ENCODE assay signal across 2 cellular contexts in genomic region chr4:16293205-16293860, GRCh38.
A peak's percentile ranks its signal among the peaks of the same experiment; 100 is the strongest.
TF ChIP-seq lines count a peak whose summit lies in the region.

No MANE protein-coding gene starts in this region.

TF ChIP-seq in Ishikawa, 13 proteins besides CTCF, POLR2A, EP300 and RAD21 (continued from another document):
- TF ChIP-seq REST (IDR thresholded peaks at IDR 0.05; ENCODE audit: low read depth) (no peak), CEBPB (IDR thresholded peaks at IDR 0.05) (0 out of 2 replicates have a peak, but pooled peaks have one; percentile 14), MAX (IDR thresholded peaks at IDR 0.05) (no peak)

TF ChIP-seq in K562, 482 proteins besides CTCF, POLR2A, EP300 and RAD21 (continued from another document):
- TF ChIP-seq, protein P1, sequence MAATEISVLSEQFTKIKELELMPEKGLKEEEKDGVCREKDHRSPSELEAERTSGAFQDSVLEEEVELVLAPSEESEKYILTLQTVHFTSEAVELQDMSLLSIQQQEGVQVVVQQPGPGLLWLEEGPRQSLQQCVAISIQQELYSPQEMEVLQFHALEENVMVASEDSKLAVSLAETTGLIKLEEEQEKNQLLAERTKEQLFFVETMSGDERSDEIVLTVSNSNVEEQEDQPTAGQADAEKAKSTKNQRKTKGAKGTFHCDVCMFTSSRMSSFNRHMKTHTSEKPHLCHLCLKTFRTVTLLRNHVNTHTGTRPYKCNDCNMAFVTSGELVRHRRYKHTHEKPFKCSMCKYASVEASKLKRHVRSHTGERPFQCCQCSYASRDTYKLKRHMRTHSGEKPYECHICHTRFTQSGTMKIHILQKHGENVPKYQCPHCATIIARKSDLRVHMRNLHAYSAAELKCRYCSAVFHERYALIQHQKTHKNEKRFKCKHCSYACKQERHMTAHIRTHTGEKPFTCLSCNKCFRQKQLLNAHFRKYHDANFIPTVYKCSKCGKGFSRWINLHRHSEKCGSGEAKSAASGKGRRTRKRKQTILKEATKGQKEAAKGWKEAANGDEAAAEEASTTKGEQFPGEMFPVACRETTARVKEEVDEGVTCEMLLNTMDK (IDR thresholded peaks at IDR 0.05; ENCODE audit: borderline replicate concordance, insufficient read depth, low read depth, low read length, poor library complexity, severe bottlenecking): no peak
- TF ChIP-seq ZBTB40 (IDR thresholded peaks at IDR 0.05) (peak; percentile 86), ZBTB40 (CRISPR knock-in tag; IDR thresholded peaks at IDR 0.05) (peak; percentile 72), ZNF232 (CRISPR knock-in tag; IDR thresholded peaks at IDR 0.05) (no peak), ATF7 (IDR thresholded peaks at IDR 0.05) (0 out of 2 replicates have a peak, but pooled peaks have one; percentile 16), ZKSCAN1 (IDR thresholded peaks at IDR 0.05; ENCODE audit: low read depth, low read length) (0 out of 2 replicates have a peak, but pooled peaks have one; percentile 53), SPI1 (IDR thresholded peaks at IDR 0.05; ENCODE audit: borderline replicate concordance, low read depth, low read length) (peak; percentile 41; the same call in 1 of the 2 replicates), ZEB2 (IDR thresholded peaks at IDR 0.05) (no peak), TGIF2 (CRISPR knock-in tag; IDR thresholded peaks at IDR 0.05) (no peak)
